16 cellular contexts compared by ENCODE assay signal in the genomic region with DNA sequence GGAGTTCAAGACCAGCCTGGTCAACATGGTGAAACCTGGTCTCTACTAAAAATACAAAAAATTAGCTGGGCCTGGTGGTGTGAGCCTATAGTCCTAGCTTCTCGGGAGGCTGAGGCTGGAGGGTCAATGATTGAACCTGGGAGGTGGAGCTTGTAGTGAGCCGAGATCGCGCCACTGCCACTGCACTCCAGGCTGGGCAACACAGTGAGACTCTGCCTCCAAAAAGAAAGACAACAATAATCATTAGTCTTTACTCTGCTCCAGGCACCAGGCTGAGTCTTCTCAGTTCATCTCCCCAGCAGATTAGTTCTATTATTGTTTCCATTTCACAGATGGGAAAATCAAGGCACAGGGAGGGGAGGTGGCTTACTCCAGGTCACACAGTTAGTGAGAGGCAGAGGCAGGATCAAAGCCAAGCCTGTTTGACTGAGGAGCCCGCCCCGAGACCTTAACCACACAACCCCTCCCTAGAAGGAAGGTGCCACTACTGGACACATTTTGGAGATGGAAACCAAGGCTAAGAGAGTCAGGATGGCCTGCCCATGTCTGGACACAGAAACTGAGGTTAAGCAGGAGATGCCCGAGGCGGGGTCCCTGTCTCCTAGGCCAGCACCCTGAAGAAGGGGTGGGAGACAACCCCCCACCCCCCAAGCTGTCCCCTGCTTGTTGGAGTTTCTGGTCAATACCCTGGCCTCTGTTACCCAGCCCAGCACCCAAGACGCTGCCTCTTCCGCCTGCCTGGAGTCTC.
DNase-seq lines count a peak whose midpoint lies in the region; ATAC-seq and TF ChIP-seq lines count a peak whose summit lies in the region.
"Had no signal": no experiment of that assay in that cellular context is flagged by ENCODE, and none has a peak within 500 bp of the region (broad histone marks: within the 10 kb centered on the region; RNA-seq: fewer than 3 reads in every experiment).

No MANE protein-coding gene starts in this region.

- intact Hi-C loops in Right ventricle myocardium superior (cut with DNase I) = no loop called here
- intact Hi-C loops in left ventricle myocardium superior (cut with micrococcal nuclease) = loop anchor here (10.0 kb wide), 1 partner anchor 52 kb away; no protein-coding TSS in a partner anchor
- intact Hi-C loops in dendritic cell treated with granulocyte-macrophage colony-stimulating factor and Interleukin-4, amounts not matched to agents 40 ng/mL and 50 ng/mL, for 4 days (cut with micrococcal nuclease) = no loop called here
- intact Hi-C loops in upper lobe of right lung (cut with DNase I) = no loop called here

- H3K4me1 ChIP-seq in neutrophil (ENCODE audit: control insufficient read depth in 1 of 2, insufficient read depth in 1 of 2, low read depth in 1 of 2, low read length in 1 of 2) (peaks cover 59 to 67% of the 10 kb centered on the region in 2 experiments), upper lobe of right lung (peaks cover 29% of the 10 kb centered on the region)

- no peak for DNase-seq in Right ventricle myocardium superior
- no peak for DNase-seq in left ventricle myocardium superior
- DNase-seq in upper lobe of right lung = no peak
- DNase-seq in NCI-H128 (lab: John Stamatoyannopoulos, UW; ENCODE audit: unreplicated experiment) = no peak
- DNase-seq: activated T-cell treated with anti-CD3 and anti-CD28 coated beads, Interleukin-2, amount 50 U/mL, for 48 hours; cerebellar nuclear complex; glutamatergic neuron; immature natural killer cell; NCI-H187; NCI-H524 had no signal

- no peaks in the 10 kb centered on the region for H3K9me3 Mint-ChIP-seq in dendritic cell treated with granulocyte-macrophage colony-stimulating factor and Interleukin-4, amounts not matched to agents 40 ng/mL and 50 ng/mL, for 4 days
- H3K9me3 Mint-ChIP-seq: immature natural killer cell had no signal

- H3K4me1 Mint-ChIP-seq in dendritic cell treated with granulocyte-macrophage colony-stimulating factor and Interleukin-4, amounts not matched to agents 40 ng/mL and 50 ng/mL, for 4 days (ENCODE audit: low read depth) = peaks cover 70% of the 10 kb centered on the region

- H3K27ac ChIP-seq in neutrophil (peak overlapping the region; percentile 75), upper lobe of right lung (peak overlapping the region; percentile 75)
- H3K27ac ChIP-seq: C4-2B had no signal

- no peak overlapping the region for H3K4me3 ChIP-seq in neutrophil (ENCODE audit: low read depth in 1 of 2, low read length in 1 of 2)
- H3K4me3 ChIP-seq in upper lobe of right lung = no peak overlapping the region

- ATAC-seq in Right ventricle myocardium superior (ENCODE audit: poor library complexity) = peak; percentile 30
- no peak for ATAC-seq in left ventricle myocardium superior
- ATAC-seq in upper lobe of right lung = no peak
- no peak for ATAC-seq in esophagus mucosa
- no peak for ATAC-seq in HG02798 (IDR thresholded peaks at IDR 0.05; ENCODE audit: poor library complexity, unreplicated experiment)
- ATAC-seq: SK-N-SH treated with all-trans-retinoic acid at 6 μM for 48 hours had no signal

- peak overlapping the region; percentile 77 for H3K27ac Mint-ChIP-seq in dendritic cell treated with granulocyte-macrophage colony-stimulating factor and Interleukin-4, amounts not matched to agents 40 ng/mL and 50 ng/mL, for 4 days
- H3K27ac Mint-ChIP-seq: immature natural killer cell had no signal

- H3K4me3 Mint-ChIP-seq in dendritic cell treated with granulocyte-macrophage colony-stimulating factor and Interleukin-4, amounts not matched to agents 40 ng/mL and 50 ng/mL, for 4 days = peak overlapping the region; percentile 65
- H3K4me3 Mint-ChIP-seq: immature natural killer cell had no signal

- TF ChIP-seq CTCF in neutrophil (IDR thresholded peaks at IDR 0.05) (no peak), upper lobe of right lung (IDR thresholded peaks at IDR 0.05) (no peak)

- H3K9me3 ChIP-seq in neutrophil (no peaks in the 10 kb centered on the region), upper lobe of right lung (no peaks in the 10 kb centered on the region)

- no peaks in the 10 kb centered on the region for H3K36me3 Mint-ChIP-seq in dendritic cell treated with granulocyte-macrophage colony-stimulating factor and Interleukin-4, amounts not matched to agents 40 ng/mL and 50 ng/mL, for 4 days (ENCODE audit: low read depth)
- H3K36me3 Mint-ChIP-seq: immature natural killer cell had no signal

- H3K27me3 Mint-ChIP-seq in dendritic cell treated with granulocyte-macrophage colony-stimulating factor and Interleukin-4, amounts not matched to agents 40 ng/mL and 50 ng/mL, for 4 days = no peaks in the 10 kb centered on the region

- H3K36me3 ChIP-seq in neutrophil (no peaks in the 10 kb centered on the region), upper lobe of right lung (no peaks in the 10 kb centered on the region)

- H3K27me3 ChIP-seq in neutrophil = no peaks in the 10 kb centered on the region
- no peaks in the 10 kb centered on the region for H3K27me3 ChIP-seq in upper lobe of right lung
